Comparison of ENCODE assay signal across 1 cellular context in the genomic region with DNA sequence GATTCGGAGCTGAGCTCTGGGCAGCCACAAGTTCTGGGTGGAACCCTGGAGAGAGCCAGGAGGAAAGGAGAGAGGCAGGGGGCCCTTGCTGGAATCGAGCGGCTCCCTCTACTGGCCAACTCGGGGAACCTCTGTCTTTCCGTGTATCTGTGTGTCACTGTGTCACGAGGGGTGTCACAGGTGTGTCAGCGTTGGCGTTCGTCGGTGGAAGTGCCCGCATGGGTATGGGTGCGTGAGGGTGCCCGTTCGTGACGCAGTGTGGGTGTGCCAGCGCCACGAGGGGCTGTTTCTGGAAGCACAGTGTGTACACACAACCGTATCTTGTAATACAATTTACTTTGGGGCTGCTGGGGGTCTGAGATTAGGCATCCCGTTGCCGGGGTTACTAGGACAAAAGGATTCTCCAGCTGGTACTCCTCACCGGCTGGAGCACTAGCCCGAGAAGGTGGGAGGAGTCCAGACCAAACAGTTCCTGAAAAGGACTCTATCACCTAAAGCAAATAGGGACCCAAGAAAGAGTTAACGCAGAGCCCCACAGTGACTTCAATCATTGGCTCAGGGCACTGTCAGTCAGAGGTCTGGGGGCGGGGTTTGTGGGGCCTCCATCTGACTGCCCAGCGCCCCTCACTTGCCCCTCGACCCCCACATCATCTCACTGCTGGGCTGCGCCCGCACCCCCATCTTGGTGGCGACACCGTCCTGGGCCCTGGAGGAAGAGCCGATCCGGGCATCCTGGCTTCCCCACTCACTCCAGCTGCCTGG.
A peak's percentile ranks its signal among the peaks of the same experiment; 100 is the strongest.
TF ChIP-seq lines count a peak whose summit lies in the region.

No MANE protein-coding gene starts in this region.

TF ChIP-seq in HepG2, 621 proteins besides CTCF, POLR2A, EP300 and RAD21 (continued from another document and continues in another):
- TF ChIP-seq, protein P1, sequence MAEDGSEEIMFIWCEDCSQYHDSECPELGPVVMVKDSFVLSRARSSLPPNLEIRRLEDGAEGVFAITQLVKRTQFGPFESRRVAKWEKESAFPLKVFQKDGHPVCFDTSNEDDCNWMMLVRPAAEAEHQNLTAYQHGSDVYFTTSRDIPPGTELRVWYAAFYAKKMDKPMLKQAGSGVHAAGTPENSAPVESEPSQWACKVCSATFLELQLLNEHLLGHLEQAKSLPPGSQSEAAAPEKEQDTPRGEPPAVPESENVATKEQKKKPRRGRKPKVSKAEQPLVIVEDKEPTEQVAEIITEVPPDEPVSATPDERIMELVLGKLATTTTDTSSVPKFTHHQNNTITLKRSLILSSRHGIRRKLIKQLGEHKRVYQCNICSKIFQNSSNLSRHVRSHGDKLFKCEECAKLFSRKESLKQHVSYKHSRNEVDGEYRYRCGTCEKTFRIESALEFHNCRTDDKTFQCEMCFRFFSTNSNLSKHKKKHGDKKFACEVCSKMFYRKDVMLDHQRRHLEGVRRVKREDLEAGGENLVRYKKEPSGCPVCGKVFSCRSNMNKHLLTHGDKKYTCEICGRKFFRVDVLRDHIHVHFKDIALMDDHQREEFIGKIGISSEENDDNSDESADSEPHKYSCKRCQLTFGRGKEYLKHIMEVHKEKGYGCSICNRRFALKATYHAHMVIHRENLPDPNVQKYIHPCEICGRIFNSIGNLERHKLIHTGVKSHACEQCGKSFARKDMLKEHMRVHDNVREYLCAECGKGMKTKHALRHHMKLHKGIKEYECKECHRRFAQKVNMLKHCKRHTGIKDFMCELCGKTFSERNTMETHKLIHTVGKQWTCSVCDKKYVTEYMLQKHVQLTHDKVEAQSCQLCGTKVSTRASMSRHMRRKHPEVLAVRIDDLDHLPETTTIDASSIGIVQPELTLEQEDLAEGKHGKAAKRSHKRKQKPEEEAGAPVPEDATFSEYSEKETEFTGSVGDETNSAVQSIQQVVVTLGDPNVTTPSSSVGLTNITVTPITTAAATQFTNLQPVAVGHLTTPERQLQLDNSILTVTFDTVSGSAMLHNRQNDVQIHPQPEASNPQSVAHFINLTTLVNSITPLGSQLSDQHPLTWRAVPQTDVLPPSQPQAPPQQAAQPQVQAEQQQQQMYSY (CRISPR knock-in tag; IDR thresholded peaks at IDR 0.05) = peak; percentile 50; the same call in 1 of the 2 replicates
- TF ChIP-seq HNRNPL (IDR thresholded peaks at IDR 0.05; ENCODE audit: low read depth, low read length) (0 out of 2 replicates have a peak, but pooled peaks have one; percentile 29), KDM4B (CRISPR knock-in tag; IDR thresholded peaks at IDR 0.05) (no peak), ZBTB7A (CRISPR knock-in tag; IDR thresholded peaks at IDR 0.05) (0 out of 2 replicates have a peak, but pooled peaks have one; percentile 42), ZNF569 (CRISPR knock-in tag; IDR thresholded peaks at IDR 0.05; ENCODE audit: borderline replicate concordance) (no peak), MED1 (CRISPR knock-in tag; IDR thresholded peaks at IDR 0.05) (peak; percentile 50; the same call in 1 of the 2 replicates), ZFP36L2 (CRISPR knock-in tag; IDR thresholded peaks at IDR 0.05) (no peak), NRL (CRISPR knock-in tag; IDR thresholded peaks at IDR 0.05; ENCODE audit: borderline replicate concordance) (peak; percentile 12; the same call in 1 of the 2 replicates), MAFF (IDR thresholded peaks at IDR 0.05; ENCODE audit: low read depth, low read length) (no peak), ZNF138 (CRISPR knock-in tag; IDR thresholded peaks at IDR 0.05; ENCODE audit: low read depth) (no peak), NCOA1 (CRISPR knock-in tag; IDR thresholded peaks at IDR 0.05) (no peak), GABPA (IDR thresholded peaks at IDR 0.05; ENCODE audit: low read depth, low read length) (no peak), GABPA (CRISPR knock-in tag; IDR thresholded peaks at IDR 0.05; ENCODE audit: low read depth) (no peak), IKZF4 (CRISPR knock-in tag; IDR thresholded peaks at IDR 0.05; ENCODE audit: borderline replicate concordance, low read depth, not compliant biosample characterization) (peak; percentile 42), ZNF205 (CRISPR knock-in tag; IDR thresholded peaks at IDR 0.05) (no peak), ZNF230 (CRISPR knock-in tag; IDR thresholded peaks at IDR 0.05) (0 out of 2 replicates have a peak, but pooled peaks have one; percentile 41), PAX8 (CRISPR knock-in tag; IDR thresholded peaks at IDR 0.05; ENCODE audit: borderline replicate concordance) (no peak), REL (CRISPR knock-in tag; conservative IDR thresholded peaks at IDR 0.05) (no peak), GATAD1 (CRISPR knock-in tag; IDR thresholded peaks at IDR 0.05) (peak; percentile 44), EEA1 (CRISPR knock-in tag; IDR thresholded peaks at IDR 0.05; ENCODE audit: borderline replicate concordance) (no peak), ZNF614 (CRISPR knock-in tag; IDR thresholded peaks at IDR 0.05; ENCODE audit: borderline replicate concordance) (no peak), AGO2 (optimal IDR thresholded peaks at IDR 0.05; ENCODE audit: low read depth, low read length) (no peak), MEIS2 (CRISPR knock-in tag; IDR thresholded peaks at IDR 0.05) (no peak), SP140L (CRISPR knock-in tag; IDR thresholded peaks at IDR 0.05; ENCODE audit: borderline replicate concordance) (no peak), SKI (IDR thresholded peaks at IDR 0.05; ENCODE audit: partially characterized antibody) (no peak), ZNF703 (CRISPR knock-in tag; IDR thresholded peaks at IDR 0.05; ENCODE audit: borderline replicate concordance) (no peak), MIER3 (CRISPR knock-in tag; IDR thresholded peaks at IDR 0.05; ENCODE audit: borderline replicate concordance) (no peak), TEAD2 (CRISPR knock-in tag; IDR thresholded peaks at IDR 0.05) (no peak)
- TF ChIP-seq, protein P2, sequence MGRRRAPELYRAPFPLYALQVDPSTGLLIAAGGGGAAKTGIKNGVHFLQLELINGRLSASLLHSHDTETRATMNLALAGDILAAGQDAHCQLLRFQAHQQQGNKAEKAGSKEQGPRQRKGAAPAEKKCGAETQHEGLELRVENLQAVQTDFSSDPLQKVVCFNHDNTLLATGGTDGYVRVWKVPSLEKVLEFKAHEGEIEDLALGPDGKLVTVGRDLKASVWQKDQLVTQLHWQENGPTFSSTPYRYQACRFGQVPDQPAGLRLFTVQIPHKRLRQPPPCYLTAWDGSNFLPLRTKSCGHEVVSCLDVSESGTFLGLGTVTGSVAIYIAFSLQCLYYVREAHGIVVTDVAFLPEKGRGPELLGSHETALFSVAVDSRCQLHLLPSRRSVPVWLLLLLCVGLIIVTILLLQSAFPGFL (CRISPR knock-in tag; IDR thresholded peaks at IDR 0.05) = no peak
- TF ChIP-seq, protein P3, sequence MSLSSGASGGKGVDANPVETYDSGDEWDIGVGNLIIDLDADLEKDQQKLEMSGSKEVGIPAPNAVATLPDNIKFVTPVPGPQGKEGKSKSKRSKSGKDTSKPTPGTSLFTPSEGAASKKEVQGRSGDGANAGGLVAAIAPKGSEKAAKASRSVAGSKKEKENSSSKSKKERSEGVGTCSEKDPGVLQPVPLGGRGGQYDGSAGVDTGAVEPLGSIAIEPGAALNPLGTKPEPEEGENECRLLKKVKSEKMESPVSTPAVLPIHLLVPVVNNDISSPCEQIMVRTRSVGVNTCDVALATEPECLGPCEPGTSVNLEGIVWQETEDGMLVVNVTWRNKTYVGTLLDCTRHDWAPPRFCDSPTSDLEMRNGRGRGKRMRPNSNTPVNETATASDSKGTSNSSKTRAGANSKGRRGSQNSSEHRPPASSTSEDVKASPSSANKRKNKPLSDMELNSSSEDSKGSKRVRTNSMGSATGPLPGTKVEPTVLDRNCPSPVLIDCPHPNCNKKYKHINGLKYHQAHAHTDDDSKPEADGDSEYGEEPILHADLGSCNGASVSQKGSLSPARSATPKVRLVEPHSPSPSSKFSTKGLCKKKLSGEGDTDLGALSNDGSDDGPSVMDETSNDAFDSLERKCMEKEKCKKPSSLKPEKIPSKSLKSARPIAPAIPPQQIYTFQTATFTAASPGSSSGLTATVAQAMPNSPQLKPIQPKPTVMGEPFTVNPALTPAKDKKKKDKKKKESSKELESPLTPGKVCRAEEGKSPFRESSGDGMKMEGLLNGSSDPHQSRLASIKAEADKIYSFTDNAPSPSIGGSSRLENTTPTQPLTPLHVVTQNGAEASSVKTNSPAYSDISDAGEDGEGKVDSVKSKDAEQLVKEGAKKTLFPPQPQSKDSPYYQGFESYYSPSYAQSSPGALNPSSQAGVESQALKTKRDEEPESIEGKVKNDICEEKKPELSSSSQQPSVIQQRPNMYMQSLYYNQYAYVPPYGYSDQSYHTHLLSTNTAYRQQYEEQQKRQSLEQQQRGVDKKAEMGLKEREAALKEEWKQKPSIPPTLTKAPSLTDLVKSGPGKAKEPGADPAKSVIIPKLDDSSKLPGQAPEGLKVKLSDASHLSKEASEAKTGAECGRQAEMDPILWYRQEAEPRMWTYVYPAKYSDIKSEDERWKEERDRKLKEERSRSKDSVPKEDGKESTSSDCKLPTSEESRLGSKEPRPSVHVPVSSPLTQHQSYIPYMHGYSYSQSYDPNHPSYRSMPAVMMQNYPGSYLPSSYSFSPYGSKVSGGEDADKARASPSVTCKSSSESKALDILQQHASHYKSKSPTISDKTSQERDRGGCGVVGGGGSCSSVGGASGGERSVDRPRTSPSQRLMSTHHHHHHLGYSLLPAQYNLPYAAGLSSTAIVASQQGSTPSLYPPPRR (CRISPR knock-in tag; IDR thresholded peaks at IDR 0.05; ENCODE audit: borderline replicate concordance) = no peak
- TF ChIP-seq, protein P4, sequence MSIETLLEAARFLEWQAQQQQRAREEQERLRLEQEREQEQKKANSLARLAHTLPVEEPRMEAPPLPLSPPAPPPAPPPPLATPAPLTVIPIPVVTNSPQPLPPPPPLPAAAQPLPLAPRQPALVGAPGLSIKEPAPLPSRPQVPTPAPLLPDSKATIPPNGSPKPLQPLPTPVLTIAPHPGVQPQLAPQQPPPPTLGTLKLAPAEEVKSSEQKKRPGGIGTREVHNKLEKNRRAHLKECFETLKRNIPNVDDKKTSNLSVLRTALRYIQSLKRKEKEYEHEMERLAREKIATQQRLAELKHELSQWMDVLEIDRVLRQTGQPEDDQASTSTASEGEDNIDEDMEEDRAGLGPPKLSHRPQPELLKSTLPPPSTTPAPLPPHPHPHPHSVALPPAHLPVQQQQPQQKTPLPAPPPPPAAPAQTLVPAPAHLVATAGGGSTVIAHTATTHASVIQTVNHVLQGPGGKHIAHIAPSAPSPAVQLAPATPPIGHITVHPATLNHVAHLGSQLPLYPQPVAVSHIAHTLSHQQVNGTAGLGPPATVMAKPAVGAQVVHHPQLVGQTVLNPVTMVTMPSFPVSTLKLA (IDR thresholded peaks at IDR 0.05) = no peak
- TF ChIP-seq, protein P5, sequence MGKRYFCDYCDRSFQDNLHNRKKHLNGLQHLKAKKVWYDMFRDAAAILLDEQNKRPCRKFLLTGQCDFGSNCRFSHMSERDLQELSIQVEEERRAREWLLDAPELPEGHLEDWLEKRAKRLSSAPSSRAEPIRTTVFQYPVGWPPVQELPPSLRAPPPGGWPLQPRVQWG (CRISPR knock-in tag; IDR thresholded peaks at IDR 0.05; ENCODE audit: borderline replicate concordance, low read depth) = no peak
- TF ChIP-seq, protein P6, sequence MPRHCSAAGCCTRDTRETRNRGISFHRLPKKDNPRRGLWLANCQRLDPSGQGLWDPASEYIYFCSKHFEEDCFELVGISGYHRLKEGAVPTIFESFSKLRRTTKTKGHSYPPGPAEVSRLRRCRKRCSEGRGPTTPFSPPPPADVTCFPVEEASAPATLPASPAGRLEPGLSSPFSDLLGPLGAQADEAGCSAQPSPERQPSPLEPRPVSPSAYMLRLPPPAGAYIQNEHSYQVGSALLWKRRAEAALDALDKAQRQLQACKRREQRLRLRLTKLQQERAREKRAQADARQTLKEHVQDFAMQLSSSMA (CRISPR knock-in tag; IDR thresholded peaks at IDR 0.05) = no peak
- TF ChIP-seq, protein P7, sequence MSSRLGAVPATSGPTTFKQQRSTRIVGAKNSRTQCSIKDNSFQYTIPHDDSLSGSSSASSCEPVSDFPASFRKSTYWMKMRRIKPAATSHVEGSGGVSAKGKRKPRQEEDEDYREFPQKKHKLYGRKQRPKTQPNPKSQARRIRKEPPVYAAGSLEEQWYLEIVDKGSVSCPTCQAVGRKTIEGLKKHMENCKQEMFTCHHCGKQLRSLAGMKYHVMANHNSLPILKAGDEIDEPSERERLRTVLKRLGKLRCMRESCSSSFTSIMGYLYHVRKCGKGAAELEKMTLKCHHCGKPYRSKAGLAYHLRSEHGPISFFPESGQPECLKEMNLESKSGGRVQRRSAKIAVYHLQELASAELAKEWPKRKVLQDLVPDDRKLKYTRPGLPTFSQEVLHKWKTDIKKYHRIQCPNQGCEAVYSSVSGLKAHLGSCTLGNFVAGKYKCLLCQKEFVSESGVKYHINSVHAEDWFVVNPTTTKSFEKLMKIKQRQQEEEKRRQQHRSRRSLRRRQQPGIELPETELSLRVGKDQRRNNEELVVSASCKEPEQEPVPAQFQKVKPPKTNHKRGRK (CRISPR knock-in tag; IDR thresholded peaks at IDR 0.05) = no peak
- TF ChIP-seq, protein P8, sequence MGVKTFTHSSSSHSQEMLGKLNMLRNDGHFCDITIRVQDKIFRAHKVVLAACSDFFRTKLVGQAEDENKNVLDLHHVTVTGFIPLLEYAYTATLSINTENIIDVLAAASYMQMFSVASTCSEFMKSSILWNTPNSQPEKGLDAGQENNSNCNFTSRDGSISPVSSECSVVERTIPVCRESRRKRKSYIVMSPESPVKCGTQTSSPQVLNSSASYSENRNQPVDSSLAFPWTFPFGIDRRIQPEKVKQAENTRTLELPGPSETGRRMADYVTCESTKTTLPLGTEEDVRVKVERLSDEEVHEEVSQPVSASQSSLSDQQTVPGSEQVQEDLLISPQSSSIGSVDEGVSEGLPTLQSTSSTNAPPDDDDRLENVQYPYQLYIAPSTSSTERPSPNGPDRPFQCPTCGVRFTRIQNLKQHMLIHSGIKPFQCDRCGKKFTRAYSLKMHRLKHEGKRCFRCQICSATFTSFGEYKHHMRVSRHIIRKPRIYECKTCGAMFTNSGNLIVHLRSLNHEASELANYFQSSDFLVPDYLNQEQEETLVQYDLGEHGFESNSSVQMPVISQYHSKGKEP (CRISPR knock-in tag; IDR thresholded peaks at IDR 0.05) = no peak
- TF ChIP-seq, protein P9, sequence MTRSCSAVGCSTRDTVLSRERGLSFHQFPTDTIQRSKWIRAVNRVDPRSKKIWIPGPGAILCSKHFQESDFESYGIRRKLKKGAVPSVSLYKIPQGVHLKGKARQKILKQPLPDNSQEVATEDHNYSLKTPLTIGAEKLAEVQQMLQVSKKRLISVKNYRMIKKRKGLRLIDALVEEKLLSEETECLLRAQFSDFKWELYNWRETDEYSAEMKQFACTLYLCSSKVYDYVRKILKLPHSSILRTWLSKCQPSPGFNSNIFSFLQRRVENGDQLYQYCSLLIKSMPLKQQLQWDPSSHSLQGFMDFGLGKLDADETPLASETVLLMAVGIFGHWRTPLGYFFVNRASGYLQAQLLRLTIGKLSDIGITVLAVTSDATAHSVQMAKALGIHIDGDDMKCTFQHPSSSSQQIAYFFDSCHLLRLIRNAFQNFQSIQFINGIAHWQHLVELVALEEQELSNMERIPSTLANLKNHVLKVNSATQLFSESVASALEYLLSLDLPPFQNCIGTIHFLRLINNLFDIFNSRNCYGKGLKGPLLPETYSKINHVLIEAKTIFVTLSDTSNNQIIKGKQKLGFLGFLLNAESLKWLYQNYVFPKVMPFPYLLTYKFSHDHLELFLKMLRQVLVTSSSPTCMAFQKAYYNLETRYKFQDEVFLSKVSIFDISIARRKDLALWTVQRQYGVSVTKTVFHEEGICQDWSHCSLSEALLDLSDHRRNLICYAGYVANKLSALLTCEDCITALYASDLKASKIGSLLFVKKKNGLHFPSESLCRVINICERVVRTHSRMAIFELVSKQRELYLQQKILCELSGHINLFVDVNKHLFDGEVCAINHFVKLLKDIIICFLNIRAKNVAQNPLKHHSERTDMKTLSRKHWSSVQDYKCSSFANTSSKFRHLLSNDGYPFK (CRISPR knock-in tag; IDR thresholded peaks at IDR 0.05; ENCODE audit: borderline replicate concordance) = 0 out of 2 replicates have a peak, but pooled peaks have one; percentile 20
- TF ChIP-seq, protein P10, sequence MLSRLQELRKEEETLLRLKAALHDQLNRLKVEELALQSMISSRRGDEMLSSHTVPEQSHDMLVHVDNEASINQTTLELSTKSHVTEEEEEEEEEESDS (CRISPR knock-in tag; IDR thresholded peaks at IDR 0.05; ENCODE audit: borderline replicate concordance) = no peak
